In genomic region chr12:112409064-112409905, GRCh38 we compare ENCODE assay signal across 8 cellular contexts. TPM values are rescaled to one million over a fixed set of nuclear protein-coding genes. Genes with fewer than 3 reads are reported as not detected.
DNase-seq lines count a peak whose midpoint lies in the region; ATAC-seq and TF ChIP-seq lines count a peak whose summit lies in the region.

Gene RPL6, minus strand, starts transcription at chr12:112409605. Its CDS starts 949 bp downstream, at chr12:112408656.

- DNase-seq in AML-193 (lab: John Stamatoyannopoulos, UW), result peak; percentile 90 to 92
- DNase-seq in NCI-H526 (lab: John Stamatoyannopoulos, UW), result peak; percentile 95
- peak; percentile 89 for DNase-seq in activated CD4-positive, alpha-beta T cell treated with anti-CD3 and anti-CD28 coated beads, Interleukin-2, amount 10 ng/mL, durations not matched to agents 7 days and 5 days
- peak; percentile 83 for DNase-seq in left lobe of liver (ENCODE audit: low spot score)
- peak; percentile 72 for DNase-seq in stimulated activated CD4-positive, alpha-beta T cell treated with anti-CD3 and anti-CD28 coated beads, Interleukin-2, amount 100 ng/mL, for 4 hours (ENCODE audit: low read depth)

- POLR2A ChIA-PET in activated CD4-positive, alpha-beta T cell treated with anti-CD3 and anti-CD28 coated beads, Interleukin-2, amount 10 ng/mL, durations not matched to agents 7 days and 5 days (lab: Charles Lee), result no interaction called here

- CTCF ChIA-PET in activated CD4-positive, alpha-beta T cell treated with anti-CD3 and anti-CD28 coated beads, Interleukin-2, amount 10 ng/mL, durations not matched to agents 7 days and 5 days (lab: Charles Lee), result no interaction called here

- no peaks in the 10 kb centered on the region for H3K9me3 Mint-ChIP-seq in activated CD4-positive, alpha-beta T cell treated with anti-CD3 and anti-CD28 coated beads, Interleukin-2, amount 10 ng/mL, durations not matched to agents 7 days and 5 days
- H3K9me3 Mint-ChIP-seq in dendritic cell treated with granulocyte-macrophage colony-stimulating factor and Interleukin-4, amounts not matched to agents 40 ng/mL and 50 ng/mL, for 4 days, result no peaks in the 10 kb centered on the region

- no peaks in the 10 kb centered on the region for H3K27me3 Mint-ChIP-seq in activated CD4-positive, alpha-beta T cell treated with anti-CD3 and anti-CD28 coated beads, Interleukin-2, amount 10 ng/mL, durations not matched to agents 7 days and 5 days
- H3K27me3 Mint-ChIP-seq in dendritic cell treated with granulocyte-macrophage colony-stimulating factor and Interleukin-4, amounts not matched to agents 40 ng/mL and 50 ng/mL, for 4 days, result no peaks in the 10 kb centered on the region

- TF ChIP-seq POLR2A in GM19193 (IDR thresholded peaks at IDR 0.05; ENCODE audit: extremely low read depth, insufficient read depth, insufficient read length), result peak; percentile 99

- H3K36me3 Mint-ChIP-seq in activated CD4-positive, alpha-beta T cell treated with anti-CD3 and anti-CD28 coated beads, Interleukin-2, amount 10 ng/mL, durations not matched to agents 7 days and 5 days (ENCODE audit: low read depth), result peaks cover 46% of the 10 kb centered on the region
- peaks cover 53% of the 10 kb centered on the region for H3K36me3 Mint-ChIP-seq in dendritic cell treated with granulocyte-macrophage colony-stimulating factor and Interleukin-4, amounts not matched to agents 40 ng/mL and 50 ng/mL, for 4 days (ENCODE audit: low read depth)

- ATAC-seq in HG03457 (IDR thresholded peaks at IDR 0.05; ENCODE audit: unreplicated experiment) (peak; percentile 63), left lobe of liver (peak; percentile 86)

- intact Hi-C loops in dendritic cell treated with granulocyte-macrophage colony-stimulating factor and Interleukin-4, amounts not matched to agents 40 ng/mL and 50 ng/mL, for 4 days (cut with micrococcal nuclease), result no loop called here

- H3K27ac Mint-ChIP-seq in activated CD4-positive, alpha-beta T cell treated with anti-CD3 and anti-CD28 coated beads, Interleukin-2, amount 10 ng/mL, durations not matched to agents 7 days and 5 days, result peak within 1 kb of the TSS; percentile 100
- H3K27ac Mint-ChIP-seq in dendritic cell treated with granulocyte-macrophage colony-stimulating factor and Interleukin-4, amounts not matched to agents 40 ng/mL and 50 ng/mL, for 4 days, result peak within 1 kb of the TSS; percentile 98

- peaks cover 40% of the 10 kb centered on the region for H3K4me1 Mint-ChIP-seq in activated CD4-positive, alpha-beta T cell treated with anti-CD3 and anti-CD28 coated beads, Interleukin-2, amount 10 ng/mL, durations not matched to agents 7 days and 5 days
- peaks cover 31% of the 10 kb centered on the region for H3K4me1 Mint-ChIP-seq in dendritic cell treated with granulocyte-macrophage colony-stimulating factor and Interleukin-4, amounts not matched to agents 40 ng/mL and 50 ng/mL, for 4 days (ENCODE audit: low read depth)

- peak within 1 kb of the TSS; percentile 100 for H3K4me3 Mint-ChIP-seq in activated CD4-positive, alpha-beta T cell treated with anti-CD3 and anti-CD28 coated beads, Interleukin-2, amount 10 ng/mL, durations not matched to agents 7 days and 5 days
- peak within 1 kb of the TSS; percentile 99 for H3K4me3 Mint-ChIP-seq in dendritic cell treated with granulocyte-macrophage colony-stimulating factor and Interleukin-4, amounts not matched to agents 40 ng/mL and 50 ng/mL, for 4 days

RNA-seq across cellular contexts. Expression of gene RPL6, which starts in this region (rescaled TPM):
- total RNA-seq in activated CD4-positive, alpha-beta T cell treated with anti-CD3 and anti-CD28 coated beads, Interleukin-2, amount 10 ng/mL, durations not matched to agents 7 days and 5 days, result 1,000 to 10,000 TPM; 1,236 to 1,343 TPM
- total RNA-seq in left lobe of liver, result 449 TPM

Comparison
In these comparisons a context has a peak if more than half of its experiments do, and no peak if none do; other contexts are left out.
1. Peak in every context shown above with its lines: DNase-seq and ATAC-seq.